Comparison of ENCODE assay signal across 1 cellular context in genomic region chr2:84906900-84907714, GRCh38.
A peak's percentile ranks its signal among the peaks of the same experiment; 100 is the strongest.
TF ChIP-seq lines count a peak whose summit lies in the region.

No MANE protein-coding gene starts in this region.

TF ChIP-seq in HEK293, 187 proteins besides CTCF, POLR2A, EP300 and RAD21 (continued from another document):
- TF ChIP-seq ZIC2 (tag by site-specific recombination; IDR thresholded peaks at IDR 0.05) = no peak
- TF ChIP-seq RBAK (tag by site-specific recombination; IDR thresholded peaks at IDR 0.05) = no peak
- no peak for TF ChIP-seq ZNF558 (tag by site-specific recombination; IDR thresholded peaks at IDR 0.05)
- TF ChIP-seq ZNF398 (tag by site-specific recombination; IDR thresholded peaks at IDR 0.05) = peak; percentile 27; the same call in 1 of the 2 replicates
- no peak for TF ChIP-seq ZXDB (tag by site-specific recombination; IDR thresholded peaks at IDR 0.05)
- no peak for TF ChIP-seq ZNF555 (tag by site-specific recombination; conservative IDR thresholded peaks at IDR 0.05)
- TF ChIP-seq ZNF692 (tag by site-specific recombination; IDR thresholded peaks at IDR 0.05) = no peak
- TF ChIP-seq KLF7 (tag by site-specific recombination; IDR thresholded peaks at IDR 0.05; ENCODE audit: borderline replicate concordance) = no peak
- no peak for TF ChIP-seq ZSCAN5A (tag by site-specific recombination; IDR thresholded peaks at IDR 0.05)
- no peak for TF ChIP-seq ZNF433 (tag by site-specific recombination; IDR thresholded peaks at IDR 0.05; ENCODE audit: low read depth)
- 0 out of 2 replicates have a peak, but pooled peaks have one; percentile 20 for TF ChIP-seq KLF17 (tag by site-specific recombination; IDR thresholded peaks at IDR 0.05)
- peak; percentile 55; the same call in 1 of the 2 replicates for TF ChIP-seq KLF1 (tag by site-specific recombination; IDR thresholded peaks at IDR 0.05)
- no peak for TF ChIP-seq ZEB2 (tag by site-specific recombination; IDR thresholded peaks at IDR 0.05)
- TF ChIP-seq SP2 (tag by site-specific recombination; IDR thresholded peaks at IDR 0.05) = peak; percentile 66
